8 cellular contexts compared by ENCODE assay signal in the genomic region with DNA sequence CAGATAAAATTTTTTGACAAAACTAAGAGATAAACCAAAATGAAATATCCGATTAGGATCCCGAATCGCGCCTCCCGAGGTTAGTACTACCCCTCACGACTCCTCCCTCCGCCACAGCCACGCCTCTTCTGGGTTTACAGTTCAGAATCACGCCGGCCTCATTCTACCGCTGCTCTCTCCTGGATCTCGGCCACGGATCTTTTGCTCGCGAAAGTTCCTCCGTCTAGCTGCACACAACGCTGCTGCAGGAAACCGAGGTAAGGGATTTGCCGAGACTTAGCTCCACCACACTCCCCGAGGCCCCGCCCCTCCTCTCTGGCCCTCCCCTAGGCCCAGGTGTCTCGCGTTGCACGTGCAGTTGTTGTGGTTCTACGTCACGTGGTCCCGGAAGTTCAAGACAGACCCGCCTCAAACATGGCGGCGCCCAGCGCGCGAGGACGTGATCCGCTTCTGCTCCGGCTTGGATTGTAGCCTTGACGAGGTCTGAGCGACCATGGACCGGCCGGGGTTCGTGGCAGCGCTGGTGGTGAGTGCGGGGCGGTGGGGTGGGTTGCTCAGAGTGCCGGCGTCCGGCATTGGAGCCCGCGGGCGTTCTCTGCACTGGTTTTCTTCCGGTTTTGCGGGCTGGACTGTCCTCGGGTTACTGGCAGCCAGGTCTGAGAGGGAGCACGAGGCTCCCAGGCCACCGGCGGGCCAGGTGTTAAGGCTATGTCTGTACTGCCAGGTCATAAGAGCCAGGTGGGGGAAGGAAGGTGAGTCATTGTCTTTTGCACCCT. TPM values are rescaled to one million over a fixed set of nuclear protein-coding genes. Genes with fewer than 3 reads are reported as not detected.
DNase-seq lines count a peak whose midpoint lies in the region; ATAC-seq, FAIRE-seq and TF ChIP-seq lines count a peak whose summit lies in the region.

SLC25A26 (plus strand) TSS at position 400 of the 776 bp plus-strand sequence; CDS start at position 494, 94 bp downstream.

- peak; percentile 95 for FAIRE-seq in urothelium cell line (lab: Jason Lieb, UNC)

- H3K36me3 ChIP-seq in psoas muscle (ENCODE audit: insufficient read depth in 1 of 2, low read depth in 1 of 2) = peaks cover 0 to 8% of the 10 kb centered on the region in 2 donors

- ATAC-seq in GM18498 (IDR thresholded peaks at IDR 0.05; ENCODE audit: unreplicated experiment) (peak; percentile 99), HG02938 (IDR thresholded peaks at IDR 0.05; ENCODE audit: unreplicated experiment) (peak; percentile 99), left ventricle myocardium superior (peak; percentile 98), psoas muscle (peak; percentile 99)

- no peaks in the 10 kb centered on the region for H3K9me3 ChIP-seq in psoas muscle

- intact Hi-C loops in left ventricle myocardium superior (cut with micrococcal nuclease) (no loop called here), psoas muscle (cut with DNase I) (no loop called here)

- DNase-seq in NCI-H187 (lab: John Stamatoyannopoulos, UW) (peak; percentile 65 to 79), T-helper 2 cell (peak; percentile 93 to 99 (median 95)), left ventricle myocardium superior (peak; percentile 94), psoas muscle (peak; percentile 95 to 97), urothelium cell line (ENCODE audit: low spot score) (peak; percentile 98)

- H3K4me1 ChIP-seq in psoas muscle = no peaks in the 10 kb centered on the region

- no peaks in the 10 kb centered on the region for H3K27me3 ChIP-seq in psoas muscle (ENCODE audit: insufficient read depth in 3 of 3, low read length in 2 of 3)

- peak within 1 kb of the TSS; percentile 76 for H3K4me3 ChIP-seq in psoas muscle

- H3K27ac ChIP-seq in angular gyrus (ENCODE audit: low read depth, low read length) = peak within 1 kb of the TSS; percentile 74
- peak within 1 kb of the TSS; percentile 89 for H3K27ac ChIP-seq in psoas muscle

- 0 to 1% (median 1%) methylated on average over 52 to 56 of the region's 56 CpGs for WGBS in psoas muscle, 3 donors

- TF ChIP-seq CTCF in psoas muscle (IDR thresholded peaks at IDR 0.05) = no peak

RNA-seq across cellular contexts. Expression of gene SLC25A26, which starts in this region (rescaled TPM):
- total RNA-seq in left ventricle myocardium superior (48.4 TPM), psoas muscle (10 to 100 TPM; 25.1 to 34.0 (median 32.7) TPM)
- polyA plus RNA-seq in psoas muscle = 10 to 100 TPM; 21.0 to 43.6 (median 25.4) TPM

Comparison
In these comparisons a context has a peak if more than half of its experiments do, and no peak if none do; other contexts are left out.
1. Peak in every context shown above with its lines: DNase-seq, ATAC-seq, H3K4me3 ChIP-seq and H3K27ac ChIP-seq.